ENCODE assay signal across 26 cellular contexts in the genomic region with DNA sequence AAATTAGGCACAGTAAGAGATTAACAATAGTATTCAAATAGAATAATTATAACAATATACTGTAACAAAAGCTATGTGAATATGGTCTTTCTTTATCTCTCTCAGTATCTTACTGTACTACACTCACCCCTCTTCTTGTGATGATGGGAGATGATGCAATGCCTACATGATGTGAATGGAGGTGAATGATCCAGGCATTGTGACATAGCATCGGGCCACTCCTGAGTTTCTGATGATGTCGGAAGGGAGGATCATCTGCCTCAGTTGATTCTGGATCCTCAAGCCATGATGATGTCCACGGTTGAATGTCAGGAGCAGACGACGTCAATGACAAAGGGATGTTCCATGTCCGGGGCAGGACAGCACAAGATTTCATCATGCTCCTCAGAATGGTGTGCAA.
"Had no signal": no experiment of that assay in that cellular context is flagged by ENCODE, and none has a peak within 500 bp of the region (broad histone marks: within the 10 kb centered on the region; RNA-seq: fewer than 3 reads in every experiment).

No MANE protein-coding gene starts in this region.

- H3K27ac Mint-ChIP-seq: immature natural killer cell; naive thymus-derived CD4-positive, alpha-beta T cell; nephron; neural progenitor cell; stimulated activated naive B cell treated with anti-CD40 and anti-IgM and Interleukin-4, amounts not matched to agents 10 μg/mL and 1 μg/mL and 100 μg/mL, for 72 hours; stimulated activated naive CD8-positive, alpha-beta T cell treated with anti-CD3 and anti-CD28 coated beads, Interleukin-15, Interleukin-2, amounts not matched to agents 100 ng/mL and 50 ng/mL, for 24 hours had no signal

- H3K36me3 Mint-ChIP-seq: immature natural killer cell, neural progenitor cell had no signal

- H3K27me3 ChIP-seq: neural progenitor cell, right atrium auricular region, sigmoid colon, transverse colon, upper lobe of right lung, uterus had no signal

- H3K4me1 Mint-ChIP-seq: immature natural killer cell; naive thymus-derived CD4-positive, alpha-beta T cell; nephron; neural progenitor cell; stimulated activated naive B cell treated with anti-CD40 and anti-IgM and Interleukin-4, amounts not matched to agents 10 μg/mL and 1 μg/mL and 100 μg/mL, for 72 hours had no signal

- H3K9me3 Mint-ChIP-seq: immature natural killer cell; stimulated activated naive CD8-positive, alpha-beta T cell treated with anti-CD3 and anti-CD28 coated beads, Interleukin-15, Interleukin-2, amounts not matched to agents 100 ng/mL and 50 ng/mL, for 24 hours had no signal

- ATAC-seq: naive thymus-derived CD4-positive, alpha-beta T cell; stimulated activated naive B cell treated with anti-CD40 and anti-IgM and Interleukin-4, amounts not matched to agents 10 μg/mL and 1 μg/mL and 100 μg/mL, for 72 hours; upper lobe of right lung had no signal

- H3K9me3 ChIP-seq: esophagus squamous epithelium, prostate gland, right atrium auricular region, sigmoid colon, transverse colon, upper lobe of right lung, uterus had no signal

- FAIRE-seq: endometrium had no signal

- H3K9ac ChIP-seq: neural progenitor cell had no signal

- H3K4me2 ChIP-seq: neural progenitor cell had no signal

- H3K36me3 ChIP-seq: esophagus squamous epithelium, neural progenitor cell, prostate gland, right atrium auricular region, sigmoid colon, spleen, transverse colon, upper lobe of right lung, uterus had no signal

- H3K4me3 Mint-ChIP-seq: immature natural killer cell; naive thymus-derived CD4-positive, alpha-beta T cell; nephron; neural progenitor cell; stimulated activated naive B cell treated with anti-CD40 and anti-IgM and Interleukin-4, amounts not matched to agents 10 μg/mL and 1 μg/mL and 100 μg/mL, for 72 hours; stimulated activated naive CD8-positive, alpha-beta T cell treated with anti-CD3 and anti-CD28 coated beads, Interleukin-15, Interleukin-2, amounts not matched to agents 100 ng/mL and 50 ng/mL, for 24 hours had no signal

- H3K4me1 ChIP-seq: esophagus squamous epithelium, prostate gland, sigmoid colon, spleen, transverse colon, upper lobe of right lung, uterus had no signal

- DNase-seq: dermis blood vessel endothelial cell; effector memory CD4-positive, alpha-beta T cell; erythroblast; esophagus squamous epithelium; foreskin melanocyte; glutamatergic neuron; hypothalamus; immature natural killer cell; kidney glomerular epithelial cell; mesenchymal stem cell; midbrain; naive thymus-derived CD4-positive, alpha-beta T cell; sigmoid colon; spleen; stimulated activated CD4-positive, alpha-beta T cell treated with anti-CD3 and anti-CD28 coated beads, Interleukin-4, amount 100 ng/mL, for 4 hours; stimulated activated naive B cell treated with anti-CD40 and anti-IgM and Interleukin-4, amounts not matched to agents 10 μg/mL and 1 μg/mL and 100 μg/mL, for 72 hours; transverse colon; upper lobe of right lung; uterus had no signal

- H3K4me3 ChIP-seq: coronary artery, esophagus squamous epithelium, neural progenitor cell, prostate gland, sigmoid colon, spleen, transverse colon, upper lobe of right lung, uterus had no signal

- H2AFZ ChIP-seq: neural progenitor cell had no signal

- H3K27ac ChIP-seq: coronary artery, esophagus squamous epithelium, neural progenitor cell, prostate gland, sigmoid colon, spleen, transverse colon, upper lobe of right lung, uterus had no signal
